Comparison of ENCODE assay signal across 1 cellular context in genomic region chr14:60590907-60591510, GRCh38.
TF ChIP-seq lines count a peak whose summit lies in the region.

No MANE protein-coding gene starts in this region.

TF ChIP-seq in WTC11, 78 proteins besides CTCF, POLR2A, EP300 and RAD21 (continued from another document):
- TF ChIP-seq ZNF425 (CRISPR knock-in tag; conservative IDR thresholded peaks at IDR 0.05): no peak
- no peak for TF ChIP-seq FOXP1 (CRISPR knock-in tag; IDR thresholded peaks at IDR 0.05; ENCODE audit: borderline replicate concordance)
- no peak for TF ChIP-seq KAT7 (CRISPR knock-in tag; IDR thresholded peaks at IDR 0.05; ENCODE audit: borderline replicate concordance)
- no peak for TF ChIP-seq ZNF423 (CRISPR knock-in tag; IDR thresholded peaks at IDR 0.05)
- TF ChIP-seq ZNF512 (CRISPR knock-in tag; IDR thresholded peaks at IDR 0.05; ENCODE audit: borderline replicate concordance): no peak
- TF ChIP-seq MAX (CRISPR knock-in tag; IDR thresholded peaks at IDR 0.05): no peak
